ENCODE assay signal across 12 cellular contexts in the genomic region with DNA sequence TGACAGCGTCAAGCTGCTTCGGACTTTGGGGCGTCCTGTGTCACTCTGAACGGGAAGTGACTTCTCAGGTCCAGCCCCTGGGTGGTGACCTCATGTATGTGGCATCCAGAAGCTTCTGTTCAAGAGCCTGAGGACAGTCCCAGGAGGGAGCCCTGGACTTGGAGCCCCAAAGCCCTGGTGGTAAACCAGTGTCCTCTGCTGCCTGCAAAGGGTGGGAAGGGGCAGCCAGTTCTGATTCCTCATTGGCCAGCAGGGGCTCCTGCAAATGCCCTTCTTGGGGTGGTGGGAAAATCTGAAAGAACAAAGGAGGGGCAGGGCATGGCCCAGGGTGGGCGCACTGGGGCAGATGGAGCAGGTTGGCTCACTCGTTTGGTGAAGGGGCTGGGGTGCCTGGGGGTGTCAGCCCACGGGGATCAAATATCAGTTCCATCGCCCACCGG. TPM values are rescaled to one million over a fixed set of nuclear protein-coding genes. Genes with fewer than 3 reads are reported as not detected.
A peak's percentile ranks its signal among the peaks of the same experiment; 100 is the strongest.
DNase-seq lines count a peak whose midpoint lies in the region; TF ChIP-seq lines count a peak whose summit lies in the region.
"Had no signal": no experiment of that assay in that cellular context is flagged by ENCODE, and none has a peak within 500 bp of the region (broad histone marks: within the 10 kb centered on the region; RNA-seq: fewer than 3 reads in every experiment).

No MANE protein-coding gene starts in this region.

- H3K9me3 ChIP-seq in SJCRH30 (replicated peaks) (no peaks in the 10 kb centered on the region), Karpas-422 (ENCODE audit: low read length) (no peaks in the 10 kb centered on the region), A673 (ENCODE audit: low read depth, low read length, poor library complexity, severe bottlenecking) (no peaks in the 10 kb centered on the region)

- no peak overlapping the region for H3K4me3 Mint-ChIP-seq in progenitor cell of endocrine pancreas (ENCODE audit: low read depth)

- H3K9me2 ChIP-seq in Karpas-422 (replicated peaks; ENCODE audit: insufficient read depth, low read length) = no peaks in the 10 kb centered on the region

- no peaks in the 10 kb centered on the region for H3K36me3 ChIP-seq in SJCRH30
- H3K36me3 ChIP-seq in Karpas-422 (ENCODE audit: insufficient read depth, low read length) = no peaks in the 10 kb centered on the region
- H3K36me3 ChIP-seq in A673 (ENCODE audit: insufficient read depth, low read length, poor library complexity, severe bottlenecking) = no peaks in the 10 kb centered on the region

- CTCF ChIA-PET in A673 (lab: Charles Lee) = no interaction called here

- peak overlapping the region; percentile 67 for H3K4me3 ChIP-seq in SJCRH30
- H3K4me3 ChIP-seq in foreskin fibroblast (ENCODE audit: low read depth in 1 of 2, low read length in 2 of 2) = peak overlapping the region in 1 of 2 donors; percentile 67
- H3K4me3 ChIP-seq in Karpas-422 (ENCODE audit: low read length) = no peak overlapping the region
- H3K4me3 ChIP-seq in A673 (ENCODE audit: low read depth, low read length, poor library complexity, severe bottlenecking) = no peak overlapping the region
- H3K4me3 ChIP-seq: GM12878 had no signal

- TF ChIP-seq CTCF in foreskin fibroblast (IDR thresholded peaks at IDR 0.05; ENCODE audit: low read depth, low read length) (no peak), progenitor cell of endocrine pancreas (IDR thresholded peaks at IDR 0.05; ENCODE audit: unreplicated experiment) (no peak), A673 (conservative IDR thresholded peaks at IDR 0.05; ENCODE audit: low read depth, low read length) (no peak)

- H3K27ac ChIP-seq in SJCRH30 (peak overlapping the region; percentile 80), Karpas-422 (ENCODE audit: low read length) (no peak overlapping the region), A673 (ENCODE audit: low read depth, low read length, poor library complexity, severe bottlenecking) (no peak overlapping the region)

- peaks cover 7% of the 10 kb centered on the region for H3K4me1 Mint-ChIP-seq in progenitor cell of endocrine pancreas (ENCODE audit: low read depth)

- no TSS peak for BruUV-seq in A673 (replicated peaks; lab: Mats Ljungman, UMichigan)

- H3K9me3 Mint-ChIP-seq in progenitor cell of endocrine pancreas (ENCODE audit: low read depth) = no peaks in the 10 kb centered on the region
- H3K9me3 Mint-ChIP-seq: IgD-negative memory B cell had no signal

- peaks cover 7% of the 10 kb centered on the region for H3K27me3 Mint-ChIP-seq in progenitor cell of endocrine pancreas

- no peak overlapping the region for H3K9ac ChIP-seq in Karpas-422 (ENCODE audit: low read length)

- no peak overlapping the region for H3K4me2 ChIP-seq in Karpas-422 (ENCODE audit: low read depth, low read length, poor library complexity, severe bottlenecking)

- no peaks in the 10 kb centered on the region for H3K79me2 ChIP-seq in Karpas-422 (ENCODE audit: low read length)

- intact Hi-C loops in A673 (cut with micrococcal nuclease; ENCODE audit: unreplicated experiment) = loop anchor here (5.0 kb wide), 2 partner anchors 127 to 553 kb away; no protein-coding TSS in a partner anchor

- DNase-seq in GM03348 (ENCODE audit: low spot score) (peak; percentile 66), SJCRH30 (peak; percentile 74 to 82), foreskin fibroblast (peak; percentile 31 to 72), progenitor cell of endocrine pancreas (ENCODE audit: low spot score, unreplicated experiment) (no peak), cerebellar cortex (ENCODE audit: low spot score) (no peak), Karpas-422 (no peak), A673 (ENCODE audit: low spot score) (no peak)
- DNase-seq in activated effector memory CD4-positive, alpha-beta T cell treated with anti-CD3 and anti-CD28 coated beads, Interleukin-2, amount 50 U/mL, for 16 hours = no peak
- DNase-seq: activated CD4-positive, alpha-beta T cell treated with anti-CD3 and anti-CD28 coated beads, Interleukin-2, amount 50 U/mL, for 1 hour had no signal

- POLR2A ChIA-PET in A673 (lab: Charles Lee; ENCODE audit: low non-redundant PET) = no interaction called here

- H3K27me3 ChIP-seq in SJCRH30 = no peaks in the 10 kb centered on the region
- H3K27me3 ChIP-seq in Karpas-422 (ENCODE audit: low read length) = no peaks in the 10 kb centered on the region
- no peaks in the 10 kb centered on the region for H3K27me3 ChIP-seq in A673 (replicated peaks; ENCODE audit: insufficient read depth, low read depth, low read length, poor library complexity)

- peak overlapping the region; percentile 13 for H3K27ac Mint-ChIP-seq in progenitor cell of endocrine pancreas
- H3K27ac Mint-ChIP-seq: IgD-negative memory B cell had no signal

- H3K4me1 ChIP-seq in SJCRH30 = peaks cover 7% of the 10 kb centered on the region; the same call in 1 of the 2 replicates
- peaks cover 10% of the 10 kb centered on the region for H3K4me1 ChIP-seq in Karpas-422 (ENCODE audit: low read length)
- peaks cover 22% of the 10 kb centered on the region for H3K4me1 ChIP-seq in A673 (ENCODE audit: insufficient read depth, low read length, poor library complexity, severe bottlenecking)

- 0 out of 2 replicates have a peak, but pooled peaks cover 3% of the 10 kb centered on the region for H4K20me1 ChIP-seq in Karpas-422 (ENCODE audit: insufficient read depth, low read depth, low read length)

- H2AFZ ChIP-seq in Karpas-422 (ENCODE audit: low read length) = no peak overlapping the region

- no peaks in the 10 kb centered on the region for H3K36me3 Mint-ChIP-seq in progenitor cell of endocrine pancreas (ENCODE audit: insufficient read depth)
- H3K36me3 Mint-ChIP-seq: IgD-negative memory B cell had no signal

RNA-seq across cellular contexts. Expression of gene OSGIN1, which starts 1.6 kb away (rescaled TPM):
- 1.7 and 2.1 TPM in 2 replicates for total RNA-seq in SJCRH30 (2014; rRNA removed; shearing (Covaris generic))
- total RNA-seq in progenitor cell of endocrine pancreas (2.3 and 2.7 TPM in 2 replicates), A673 (2021) (1.2 and 2.4 TPM in 2 replicates)
- total RNA-seq in Karpas-422 (2014; rRNA removed; shearing (Covaris generic); ENCODE audit: low replicate concordance) = not detected in 2 replicates

RNA-seq across cellular contexts. Expression of gene NECAB2, which starts 13.4 kb away (rescaled TPM):
- 0.08 and 0.10 TPM in 2 replicates for total RNA-seq in SJCRH30 (2014; rRNA removed; shearing (Covaris generic))
- total RNA-seq in progenitor cell of endocrine pancreas (4.4 and 4.6 TPM in 2 replicates), A673 (2021) (0.76 and 0.80 TPM in 2 replicates)
- not detected in 2 replicates for total RNA-seq in Karpas-422 (2014; rRNA removed; shearing (Covaris generic); ENCODE audit: low replicate concordance)
- total RNA-seq: GM12878, subcutaneous adipose tissue had no signal

RNA-seq across cellular contexts. Expression of gene MLYCD, which starts 55.7 kb away (rescaled TPM):
- total RNA-seq in SJCRH30 (2014; rRNA removed; shearing (Covaris generic)) = 1.1 and 1.2 TPM in 2 replicates
- total RNA-seq in progenitor cell of endocrine pancreas = 9.4 and 9.6 TPM in 2 replicates
- 4.7 and 6.8 TPM in 2 replicates for total RNA-seq in Karpas-422 (2014; rRNA removed; shearing (Covaris generic); ENCODE audit: low replicate concordance)
- 2.0 and 2.5 TPM in 2 replicates for total RNA-seq in A673 (2021)

Comparison
In these comparisons a context has a peak if more than half of its experiments do, and no peak if none do; other contexts are left out.
1. DNase-seq: peak in GM03348 (single experiment), SJCRH30 (2 of 2) and foreskin fibroblast (2 of 2); none in progenitor cell of endocrine pancreas (single experiment), cerebellar cortex (single experiment), activated effector memory CD4-positive, alpha-beta T cell treated with anti-CD3 and anti-CD28 coated beads, Interleukin-2, amount 50 U/mL, for 16 hours (single experiment), Karpas-422 (single experiment) and A673 (single experiment).